ENCODE assay signal across 8 cellular contexts in the genomic region with DNA sequence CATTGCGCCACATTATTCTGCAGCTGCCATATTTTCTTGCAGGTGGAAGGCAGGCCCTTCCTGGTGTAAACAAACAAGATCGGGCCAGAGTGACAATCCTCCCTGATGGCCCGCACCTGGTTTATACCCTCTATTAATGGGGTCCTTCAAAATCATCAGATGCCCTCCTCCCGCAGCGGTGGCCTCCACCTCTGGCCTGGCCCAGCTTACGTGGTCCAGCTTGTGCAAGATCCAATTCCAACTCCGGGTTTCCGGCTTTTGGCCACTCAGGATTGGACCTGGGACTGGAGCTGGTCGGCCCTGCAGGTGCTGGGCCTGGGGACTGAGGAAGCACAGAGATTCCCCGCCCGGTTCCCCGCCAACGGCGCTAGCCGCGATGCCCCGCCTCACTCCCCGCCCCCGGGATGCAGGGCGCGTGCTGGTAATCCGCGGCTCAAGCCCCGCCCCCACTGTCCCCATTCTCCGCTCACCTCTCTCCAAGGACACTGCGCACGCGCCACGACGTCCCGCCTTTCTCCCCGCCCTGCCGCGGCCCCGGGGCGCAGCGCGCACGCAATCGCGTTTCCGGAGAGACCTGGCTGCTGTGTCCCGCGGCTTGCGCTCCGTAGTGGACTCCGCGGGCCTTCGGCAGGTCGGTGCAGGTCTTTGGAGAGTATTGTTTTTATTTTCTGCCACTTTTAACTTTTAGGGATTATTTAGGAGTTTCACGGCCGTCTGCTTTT. TPM values are rescaled to one million over a fixed set of nuclear protein-coding genes. Genes with fewer than 3 reads are reported as not detected.
DNase-seq lines count a peak whose midpoint lies in the region; ATAC-seq lines count a peak whose summit lies in the region.

A gene (plus strand): TSS at position 555 of the 722 bp plus-strand sequence. CDS start 1,441 bp downstream, outside the sequence.

- H3K4me3 ChIP-seq in CD8-positive, alpha-beta memory T cell (ENCODE audit: low read length) = peak within 1 kb of the TSS; percentile 92
- peak within 1 kb of the TSS; percentile 79 for H3K4me3 ChIP-seq in effector memory CD4-positive, alpha-beta T cell (ENCODE audit: insufficient read depth, low read depth, low read length, poor library complexity, severe bottlenecking)

- H3K27me3 Mint-ChIP-seq in CD8-positive, alpha-beta memory T cell = no peaks in the 10 kb centered on the region

- H3K9me3 ChIP-seq in CD8-positive, alpha-beta memory T cell (ENCODE audit: low read length) = no peaks in the 10 kb centered on the region
- H3K9me3 ChIP-seq in effector memory CD4-positive, alpha-beta T cell (ENCODE audit: control insufficient read depth, low read length) = no peaks in the 10 kb centered on the region

- peaks cover 41% of the 10 kb centered on the region for H3K4me1 ChIP-seq in CD8-positive, alpha-beta memory T cell (ENCODE audit: insufficient read depth, low read length)
- peaks cover 18% of the 10 kb centered on the region for H3K4me1 ChIP-seq in effector memory CD4-positive, alpha-beta T cell (ENCODE audit: control insufficient read depth, insufficient read depth, low read length, poor library complexity, severe bottlenecking)

- H3K27ac ChIP-seq in CD8-positive, alpha-beta memory T cell (ENCODE audit: low read depth, low read length) = peak within 1 kb of the TSS; percentile 80
- H3K27ac ChIP-seq in effector memory CD4-positive, alpha-beta T cell (ENCODE audit: insufficient read depth, low read length, poor library complexity, severe bottlenecking) = peak within 1 kb of the TSS; percentile 83

- ATAC-seq in GM19468 (IDR thresholded peaks at IDR 0.05; ENCODE audit: extremely low read depth, unreplicated experiment) = peak; percentile 86

- peak; percentile 98 to 100 (median 99) for DNase-seq in CD8-positive, alpha-beta memory T cell
- DNase-seq in HS-5 (ENCODE audit: low read depth) = peak; percentile 80
- peak; percentile 99 for DNase-seq in NK-92 treated with Interleukin-12 subunit alpha and Interleukin-12 subunit beta, amount 100 ng/mL, for 24 hours (lab: John Stamatoyannopoulos, UW)
- DNase-seq in effector memory CD4-positive, alpha-beta T cell = peak; percentile 97 to 98 (median 98)
- peak; percentile 97 for DNase-seq in medulla oblongata (ENCODE audit: extremely low spot score)
- DNase-seq in stimulated activated CD8-positive, alpha-beta memory T cell treated with anti-CD3 and anti-CD28 coated beads, Interleukin-12 subunit alpha, Interleukin-12 subunit beta, amount 100 ng/mL, for 24 hours (ENCODE audit: extremely low read depth) = peak; percentile 99

- H3K27ac Mint-ChIP-seq in CD8-positive, alpha-beta memory T cell = peak within 1 kb of the TSS; percentile 91 to 99 (median 96)

- H3K4me1 Mint-ChIP-seq in CD8-positive, alpha-beta memory T cell = peaks cover 55 to 65% (median 62%) of the 10 kb centered on the region in 3 donors

- H3K4me3 Mint-ChIP-seq in CD8-positive, alpha-beta memory T cell = peak within 1 kb of the TSS; percentile 92 to 98 (median 96)

- POLR2A ChIA-PET in CD8-positive, alpha-beta memory T cell (lab: Charles Lee) = interaction anchor here (0.8 to 3.4 kb wide), 4 partner anchors 9 to 53 kb away, joined by 3 to 18 read pairs (median 6); a partner anchor contains a TSS
- POLR2A ChIA-PET in activated CD8-positive, alpha-beta memory T cell treated with anti-CD3 and anti-CD28 coated beads for 36 hours (lab: Charles Lee) = interaction anchor here (0.8 to 2.4 kb wide), 5 partner anchors 14 to 53 kb away, joined by 3 to 13 read pairs (median 6); a partner anchor contains a TSS

- no peaks in the 10 kb centered on the region for H3K9me3 Mint-ChIP-seq in CD8-positive, alpha-beta memory T cell

- CTCF ChIA-PET in CD8-positive, alpha-beta memory T cell (lab: Charles Lee) = interaction anchor here (1.0 to 1.9 kb wide), 5 partner anchors 9 to 52 kb away, joined by 3 to 9 read pairs (median 4); a partner anchor contains a TSS
- CTCF ChIA-PET in activated CD8-positive, alpha-beta memory T cell treated with anti-CD3 and anti-CD28 coated beads for 36 hours (lab: Charles Lee) = interaction anchor here (0.7 kb wide), 1 partner anchor 12 kb away, joined by 3 read pairs; no protein-coding TSS in a partner anchor

- H3K36me3 Mint-ChIP-seq in CD8-positive, alpha-beta memory T cell = peaks cover 0 to 32% (median 3%) of the 10 kb centered on the region in 3 donors

- H3K36me3 ChIP-seq in CD8-positive, alpha-beta memory T cell (ENCODE audit: insufficient read depth, low read length) = peaks cover 4% of the 10 kb centered on the region
- H3K36me3 ChIP-seq in effector memory CD4-positive, alpha-beta T cell (ENCODE audit: control insufficient read depth, insufficient read depth, low read length) = no peaks in the 10 kb centered on the region

- H3K27me3 ChIP-seq in CD8-positive, alpha-beta memory T cell (ENCODE audit: insufficient read depth, low read length, poor library complexity, severe bottlenecking) = no peaks in the 10 kb centered on the region
- H3K27me3 ChIP-seq in effector memory CD4-positive, alpha-beta T cell (replicated peaks; ENCODE audit: control insufficient read depth, insufficient read depth, low read length, poor library complexity, severe bottlenecking) = no peaks in the 10 kb centered on the region

RNA-seq across cellular contexts. Expression of the gene that starts here (rescaled TPM):
- 10 to 100 TPM; 82.0 to 85.1 TPM for total RNA-seq in CD8-positive, alpha-beta memory T cell
- 188 TPM for polyA plus RNA-seq in CD8-positive, alpha-beta memory T cell
- 10 to 100 TPM; 98.0 to 99.3 TPM for total RNA-seq in activated CD8-positive, alpha-beta memory T cell treated with anti-CD3 and anti-CD28 coated beads for 36 hours

Comparison
In these comparisons a context has a peak if more than half of its experiments do, and no peak if none do; other contexts are left out.
1. Peak in every context shown above with its lines: DNase-seq, ATAC-seq, H3K4me3 ChIP-seq and H3K27ac ChIP-seq.